Comparison of ENCODE assay signal across 1 cellular context in genomic region chr3:195386739-195387138, GRCh38.
TF ChIP-seq lines count a peak whose summit lies in the region.

No MANE protein-coding gene starts in this region.

TF ChIP-seq in H1, 55 proteins besides CTCF, POLR2A, EP300 and RAD21 (continued from another document):
- TF ChIP-seq, protein P1, sequence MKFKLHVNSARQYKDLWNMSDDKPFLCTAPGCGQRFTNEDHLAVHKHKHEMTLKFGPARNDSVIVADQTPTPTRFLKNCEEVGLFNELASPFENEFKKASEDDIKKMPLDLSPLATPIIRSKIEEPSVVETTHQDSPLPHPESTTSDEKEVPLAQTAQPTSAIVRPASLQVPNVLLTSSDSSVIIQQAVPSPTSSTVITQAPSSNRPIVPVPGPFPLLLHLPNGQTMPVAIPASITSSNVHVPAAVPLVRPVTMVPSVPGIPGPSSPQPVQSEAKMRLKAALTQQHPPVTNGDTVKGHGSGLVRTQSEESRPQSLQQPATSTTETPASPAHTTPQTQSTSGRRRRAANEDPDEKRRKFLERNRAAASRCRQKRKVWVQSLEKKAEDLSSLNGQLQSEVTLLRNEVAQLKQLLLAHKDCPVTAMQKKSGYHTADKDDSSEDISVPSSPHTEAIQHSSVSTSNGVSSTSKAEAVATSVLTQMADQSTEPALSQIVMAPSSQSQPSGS (IDR thresholded peaks at IDR 0.05; ENCODE audit: low read length): no peak
- no peak for TF ChIP-seq RBBP5 (IDR thresholded peaks at IDR 0.05; ENCODE audit: borderline replicate concordance, low read depth, low read length)
- TF ChIP-seq EZH2 (IDR thresholded peaks at IDR 0.05; ENCODE audit: low read depth, low read length, severe bottlenecking): no peak
- no peak for TF ChIP-seq SIRT6 (IDR thresholded peaks at IDR 0.05; ENCODE audit: low read length)
- no peak for TF ChIP-seq MAFK (IDR thresholded peaks at IDR 0.05; ENCODE audit: low read depth, low read length)
- TF ChIP-seq ZNF274 (IDR thresholded peaks at IDR 0.05; ENCODE audit: borderline replicate concordance, extremely low read depth, low read length): no peak
- TF ChIP-seq PHF8 (conservative IDR thresholded peaks at IDR 0.05; ENCODE audit: low read depth, low read length): no peak
- no peak for TF ChIP-seq CTBP2 (IDR thresholded peaks at IDR 0.05; ENCODE audit: borderline replicate concordance, insufficient read depth, insufficient read length, low read length)
- no peak for TF ChIP-seq JUN (IDR thresholded peaks at IDR 0.05; ENCODE audit: low read depth, low read length)
- TF ChIP-seq CREB1 (IDR thresholded peaks at IDR 0.05): no peak
- no peak for TF ChIP-seq EGR1 (IDR thresholded peaks at IDR 0.05; ENCODE audit: borderline replicate concordance, low read depth, low read length)
- TF ChIP-seq KDM4A (IDR thresholded peaks at IDR 0.05; ENCODE audit: low read depth, low read length, severe bottlenecking): no peak
- no peak for TF ChIP-seq KDM5A (IDR thresholded peaks at IDR 0.05; ENCODE audit: low read length)
- TF ChIP-seq RNF2 (IDR thresholded peaks at IDR 0.05; ENCODE audit: borderline replicate concordance, low read depth, low read length, missing control alignments, poor library complexity, severe bottlenecking): no peak
- no peak for TF ChIP-seq SP4 (IDR thresholded peaks at IDR 0.05; ENCODE audit: low read length)
- no peak for TF ChIP-seq SRF (IDR thresholded peaks at IDR 0.05; ENCODE audit: low read depth, low read length)
- no peak for TF ChIP-seq CBX5 (IDR thresholded peaks at IDR 0.05; ENCODE audit: low read depth, low read length)
